In the genomic region with DNA sequence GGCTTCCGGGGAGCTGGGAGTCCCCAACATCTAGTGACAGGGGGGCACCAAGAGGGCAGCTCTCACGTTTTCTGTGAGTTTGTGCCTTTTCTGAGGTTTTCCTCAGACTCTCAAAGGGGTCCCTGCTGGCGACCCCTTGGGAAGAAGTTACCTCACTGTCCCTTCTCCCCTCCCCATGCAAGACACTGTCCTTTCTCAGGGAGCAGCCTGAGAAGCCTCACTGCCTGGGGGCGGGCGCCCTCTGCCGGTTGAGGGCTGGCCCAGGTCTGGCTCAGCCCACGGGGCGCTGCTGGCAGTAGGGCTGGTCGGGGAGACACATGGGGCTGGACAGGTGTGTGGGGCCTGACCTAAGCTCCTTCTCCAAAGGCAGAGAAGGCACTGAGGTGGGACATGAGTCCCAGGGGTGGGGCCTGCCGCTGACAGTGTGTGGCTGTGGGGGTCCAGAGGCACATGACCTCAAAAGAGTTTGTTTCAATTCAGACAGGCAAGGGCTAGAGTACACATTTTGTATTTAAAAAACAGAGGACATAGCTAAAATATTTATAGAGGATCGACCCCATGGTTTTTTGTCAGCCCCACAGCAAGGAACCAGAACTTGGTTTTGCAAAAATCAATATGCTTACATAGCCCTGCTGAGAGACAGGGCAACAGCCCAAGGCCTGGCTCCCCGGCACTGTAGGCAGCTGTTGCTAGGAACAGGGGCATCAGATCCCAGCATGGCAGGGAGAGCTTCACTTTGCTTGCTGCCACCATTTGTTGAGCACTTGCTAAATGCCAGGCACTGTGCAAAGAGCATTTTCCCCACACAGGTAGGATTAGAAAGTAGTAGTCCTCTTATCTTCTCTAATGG, we compare ENCODE assay signal across 8 cellular contexts. TPM values are rescaled to one million over a fixed set of nuclear protein-coding genes. Genes with fewer than 3 reads are reported as not detected.
DNase-seq lines count a peak whose midpoint lies in the region; ATAC-seq, FAIRE-seq and TF ChIP-seq lines count a peak whose summit lies in the region.

No MANE protein-coding gene starts in this region.

- H3K4me3 ChIP-seq in pancreas: no peak overlapping the region

- peak; percentile 99 for TF ChIP-seq RAD21 in Ishikawa (IDR thresholded peaks at IDR 0.05; ENCODE audit: low read depth)

- TF ChIP-seq CTCF in pancreas (IDR thresholded peaks at IDR 0.05): peak; percentile 80 to 93 (median 92)
- peak; percentile 97 for TF ChIP-seq CTCF in type B pancreatic cell (conservative IDR thresholded peaks at IDR 0.05)

- peak; percentile 13 for DNase-seq in NCI-H2029 (lab: John Stamatoyannopoulos, UW)
- DNase-seq in NCI-H2029 treated with DMSO at 0.1 percent for 48 hours (lab: John Stamatoyannopoulos, UW): no peak
- DNase-seq in SHP77 (lab: John Stamatoyannopoulos, UW): peak; percentile 79 to 85
- DNase-seq in activated effector memory CD4-positive, alpha-beta T cell treated with Interleukin-2 at 50 U/mL for 16 hours: peak; percentile 65
- peak; percentile 66 to 85 for DNase-seq in frontal cortex (ENCODE audit: low spot score in 2 of 2)
- peak; percentile 46 to 95 (median 80) for DNase-seq in pancreas
- DNase-seq in type B pancreatic cell (ENCODE audit: extremely low spot score, unreplicated experiment): peak; percentile 83

- no peak overlapping the region for H3K4me3 Mint-ChIP-seq in type B pancreatic cell

- no peaks in the 10 kb centered on the region for H3K27me3 ChIP-seq in pancreas

- no peaks in the 10 kb centered on the region for H3K4me1 Mint-ChIP-seq in type B pancreatic cell (ENCODE audit: unreplicated experiment)

- no peak for FAIRE-seq in frontal cortex (lab: Jason Lieb, UNC)
- no peak for FAIRE-seq in pancreas (lab: Jason Lieb, UNC)

- H3K4me1 ChIP-seq in pancreas: peaks cover 0 to 5% (median 0%) of the 10 kb centered on the region in 3 donors

- no peak for TF ChIP-seq EP300 in Ishikawa (IDR thresholded peaks at IDR 0.05; ENCODE audit: borderline replicate concordance)

- no peaks in the 10 kb centered on the region for H3K27me3 Mint-ChIP-seq in type B pancreatic cell

- no peaks in the 10 kb centered on the region for H3K9me3 ChIP-seq in pancreas

- no peak overlapping the region for H3K27ac ChIP-seq in pancreas

- no peaks in the 10 kb centered on the region for H3K36me3 Mint-ChIP-seq in type B pancreatic cell

- WGBS in pancreas, 2 donors: 9 to 12% methylated on average over 12 of the region's 12 CpGs

- H3K9me3 Mint-ChIP-seq in type B pancreatic cell: no peaks in the 10 kb centered on the region

- no peak overlapping the region for H3K27ac Mint-ChIP-seq in type B pancreatic cell

- no peaks in the 10 kb centered on the region for H3K36me3 ChIP-seq in pancreas

- peak; percentile 86 to 98 (median 94) for ATAC-seq in pancreas

- intact Hi-C loops in pancreas (cut with DNase I): loop anchor here (5.0 to 10.0 kb wide), 3 partner anchors 242 to 402 kb away; a partner anchor contains a TSS

TF ChIP-seq in Ishikawa, 13 proteins besides CTCF, POLR2A, EP300 and RAD21:
- TF ChIP-seq, protein P1, sequence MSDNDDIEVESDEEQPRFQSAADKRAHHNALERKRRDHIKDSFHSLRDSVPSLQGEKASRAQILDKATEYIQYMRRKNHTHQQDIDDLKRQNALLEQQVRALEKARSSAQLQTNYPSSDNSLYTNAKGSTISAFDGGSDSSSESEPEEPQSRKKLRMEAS (IDR thresholded peaks at IDR 0.05): no peak
- TF ChIP-seq ZBTB7A (IDR thresholded peaks at IDR 0.05; ENCODE audit: low read depth) (0 out of 2 replicates have a peak, but pooled peaks have one; percentile 32), YY1 (IDR thresholded peaks at IDR 0.05; ENCODE audit: low read depth) (0 out of 2 replicates have a peak, but pooled peaks have one; percentile 15), TEAD4 (IDR thresholded peaks at IDR 0.05) (no peak)

RNA-seq across cellular contexts. Expression of a gene that starts 18.5 kb away (rescaled TPM):
- total RNA-seq in frontal cortex (0.41 TPM), pancreas (under 1 TPM in 3 of 6 donors, not detected in 3; 0.20 to 0.51 (median 0.47) TPM), type B pancreatic cell (ENCODE audit: low replicate concordance) (0.24 and 0.77 TPM in 2 replicates)
- under 1 TPM; 0.23 to 0.34 TPM for polyA plus RNA-seq in pancreas

RNA-seq across cellular contexts. Expression of a gene that starts 50.3 kb away (rescaled TPM):
- total RNA-seq in frontal cortex (under 0.01 TPM), pancreas (not detected), type B pancreatic cell (ENCODE audit: low replicate concordance) (not detected in 2 replicates)
- polyA plus RNA-seq in pancreas: not detected
